In genomic region chr13:21297452-21297851, GRCh38 we compare ENCODE assay signal across 8 cellular contexts.
DNase-seq lines count a peak whose midpoint lies in the region; ATAC-seq, FAIRE-seq and TF ChIP-seq lines count a peak whose summit lies in the region.

No MANE protein-coding gene starts in this region.

- intact Hi-C loops in dorsolateral prefrontal cortex (cut with DNase I), result loop anchor here (1.0 to 10.0 kb wide), 6 partner anchors 120 to 355 kb away; partner anchors contain the start of genes MRPL57 (in 2 of the 2) and SKA3 (in 2 of the 2)

- peak overlapping the region in 58 of 59 donors; percentile 44 to 95 (median 86) for H3K27ac ChIP-seq in dorsolateral prefrontal cortex
- peak overlapping the region; percentile 54 for H3K27ac ChIP-seq in neutrophil

- FAIRE-seq in H54 (lab: Jason Lieb, UNC), result no peak

- peaks cover 21 to 25% of the 10 kb centered on the region in 2 experiments for H3K4me1 ChIP-seq in neutrophil (ENCODE audit: control insufficient read depth in 1 of 2, insufficient read depth in 1 of 2, low read depth in 1 of 2, low read length in 1 of 2)

- ATAC-seq in esophagus mucosa, result no peak

- no peaks in the 10 kb centered on the region for H3K9me3 ChIP-seq in neutrophil

- no peak for TF ChIP-seq POLR2A in H54 (IDR thresholded peaks at IDR 0.05; ENCODE audit: low read depth, low read length)

- TF ChIP-seq CTCF in dorsolateral prefrontal cortex (IDR thresholded peaks at IDR 0.05 in 54 of 56, conservative IDR thresholded peaks at IDR 0.05 in 2 of 56; ENCODE audit: low read depth in 1 of 56, partially characterized antibody in 56 of 56), result no peak
- no peak for TF ChIP-seq CTCF in neutrophil (IDR thresholded peaks at IDR 0.05)

- peak overlapping the region; percentile 75 to 100 (median 96) for H3K4me3 ChIP-seq in dorsolateral prefrontal cortex
- peak overlapping the region; percentile 73 to 86 for H3K4me3 ChIP-seq in neutrophil (ENCODE audit: low read depth in 1 of 2, low read length in 1 of 2)

- H3K27me3 ChIP-seq in dorsolateral prefrontal cortex (no peaks in the 10 kb centered on the region), neutrophil (no peaks in the 10 kb centered on the region)

- peak; percentile 20 for DNase-seq in SIG-M5 treated with dmso at 0.1 percent for 504 hours (lab: John Stamatoyannopoulos, UW; ENCODE audit: unreplicated experiment)
- no peak for DNase-seq in SIG-M5 (lab: John Stamatoyannopoulos, UW)
- peak; percentile 53 for DNase-seq in NCI-H748 treated with DMSO at 0.1 percent for 48 hours (lab: John Stamatoyannopoulos, UW)
- DNase-seq in dorsolateral prefrontal cortex, result no peak
- DNase-seq in H54 (ENCODE audit: insufficient read length, low spot score), result no peak
- DNase-seq in GM19238 (ENCODE audit: insufficient read length, low spot score), result no peak

- no peaks in the 10 kb centered on the region for H3K36me3 ChIP-seq in neutrophil

Comparison
In these comparisons a context has a peak if more than half of its experiments do, and no peak if none do; other contexts are left out.
1. DNase-seq: peak in SIG-M5 treated with dmso at 0.1 percent for 504 hours (single experiment) and NCI-H748 treated with DMSO at 0.1 percent for 48 hours (single experiment); none in SIG-M5 (single experiment), dorsolateral prefrontal cortex (0 of 10), H54 (single experiment) and GM19238 (single experiment).